Comparison of ENCODE assay signal across 12 cellular contexts in the genomic region with DNA sequence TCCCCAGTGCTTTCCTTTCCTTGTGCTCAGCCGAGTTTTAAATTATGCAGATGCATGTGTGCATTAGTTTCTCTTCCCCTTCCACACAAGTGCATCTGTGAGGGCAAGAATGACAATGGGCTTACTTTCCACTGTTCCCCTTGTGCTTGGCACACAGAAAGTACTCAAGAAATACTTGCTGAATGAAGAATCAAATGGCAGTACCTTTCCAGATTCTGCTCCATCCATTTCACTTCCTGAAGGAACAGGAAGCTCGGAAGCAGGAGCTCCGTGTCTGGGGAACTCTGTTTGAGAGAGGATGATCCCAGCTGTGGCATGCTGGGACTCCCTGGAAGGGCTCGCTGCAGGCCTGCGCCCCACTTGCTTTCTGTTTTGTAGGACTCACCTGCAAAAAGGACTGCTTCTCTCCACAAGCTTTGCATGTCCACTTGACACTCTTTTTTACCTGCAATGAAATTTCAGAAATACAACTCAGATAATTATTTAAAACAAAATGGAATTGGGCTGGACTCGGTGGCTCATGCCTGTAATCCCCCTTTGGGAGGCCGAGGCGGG. TPM values are rescaled to one million over a fixed set of nuclear protein-coding genes. Genes with fewer than 3 reads are reported as not detected.
DNase-seq lines count a peak whose midpoint lies in the region; ATAC-seq and TF ChIP-seq lines count a peak whose summit lies in the region.
"Had no signal": no experiment of that assay in that cellular context is flagged by ENCODE, and none has a peak within 500 bp of the region (broad histone marks: within the 10 kb centered on the region; RNA-seq: fewer than 3 reads in every experiment).

No MANE protein-coding gene starts in this region.

- no peak for TF ChIP-seq CTCF in chondrocyte (IDR thresholded peaks at IDR 0.05)
- TF ChIP-seq CTCF in sigmoid colon (IDR thresholded peaks at IDR 0.05), result no peak

- TF ChIP-seq EP300 in sigmoid colon (IDR thresholded peaks at IDR 0.05), result no peak

- peaks cover 0 to 14% (median 11%) of the 10 kb centered on the region in 4 donors for H3K4me1 ChIP-seq in sigmoid colon

- WGBS in sigmoid colon, 2 donors, result 83% methylated on average over 8 of the region's 8 CpGs

- H3K4me1 Mint-ChIP-seq in chondrocyte (ENCODE audit: low read depth), result peaks cover 14% of the 10 kb centered on the region

- no peak overlapping the region for H3K4me3 ChIP-seq in sigmoid colon
- H3K4me3 ChIP-seq: lung, PC-9 had no signal

- H3K9me3 Mint-ChIP-seq in chondrocyte (ENCODE audit: low read depth), result no peaks in the 10 kb centered on the region
- no peaks in the 10 kb centered on the region for H3K9me3 Mint-ChIP-seq in activated naive CD4-positive, alpha-beta T cell treated with anti-CD3 and anti-CD28 coated beads, Interleukin-2, amount 50 U/mL, for 72 hours
- H3K9me3 Mint-ChIP-seq: CD8-positive, alpha-beta memory T cell had no signal

- H3K27me3 ChIP-seq in sigmoid colon, result no peaks in the 10 kb centered on the region

- no peak overlapping the region for H3K4me3 Mint-ChIP-seq in chondrocyte (ENCODE audit: unreplicated experiment)
- H3K4me3 Mint-ChIP-seq: CD8-positive, alpha-beta memory T cell had no signal

- H3K27ac Mint-ChIP-seq in chondrocyte (ENCODE audit: unreplicated experiment), result no peak overlapping the region
- H3K27ac Mint-ChIP-seq in activated naive CD4-positive, alpha-beta T cell treated with anti-CD3 and anti-CD28 coated beads, Interleukin-2, amount 50 U/mL, for 72 hours, result no peak overlapping the region

- peaks cover 20% of the 10 kb centered on the region for H3K36me3 Mint-ChIP-seq in chondrocyte (ENCODE audit: low read depth)
- H3K36me3 Mint-ChIP-seq in activated naive CD4-positive, alpha-beta T cell treated with anti-CD3 and anti-CD28 coated beads, Interleukin-2, amount 50 U/mL, for 72 hours, result no peaks in the 10 kb centered on the region

- TF ChIP-seq POLR2A in sigmoid colon (IDR thresholded peaks at IDR 0.05), result no peak

- intact Hi-C loops in sigmoid colon (cut with DNase I), result no loop called here

- H3K27ac ChIP-seq in sigmoid colon, result no peak overlapping the region
- H3K27ac ChIP-seq: PC-9 had no signal

- DNase-seq in chondrocyte (ENCODE audit: low spot score), result peak; percentile 19
- no peak for DNase-seq in sigmoid colon
- DNase-seq in OCI-M2 (lab: John Stamatoyannopoulos, UW; ENCODE audit: unreplicated experiment), result no peak
- no peak for DNase-seq in mucosa of gallbladder (ENCODE audit: low spot score)
- no peak for DNase-seq in activated naive CD4-positive, alpha-beta T cell treated with anti-CD3 and anti-CD28 coated beads, Interleukin-2, amount 50 U/mL, for 72 hours (ENCODE audit: low spot score in 2 of 2)
- DNase-seq: activated CD4-positive, alpha-beta T cell treated with anti-CD3 and anti-CD28 coated beads for 4 hours; PC-9 had no signal

- H3K27me3 Mint-ChIP-seq in chondrocyte (ENCODE audit: low read depth), result no peaks in the 10 kb centered on the region
- H3K27me3 Mint-ChIP-seq: CD8-positive, alpha-beta memory T cell had no signal

- no peaks in the 10 kb centered on the region for H3K9me3 ChIP-seq in sigmoid colon

- ATAC-seq in GM18519 (IDR thresholded peaks at IDR 0.05; ENCODE audit: low FRiP score, unreplicated experiment), result peak; percentile 61
- ATAC-seq in GM21515 (IDR thresholded peaks at IDR 0.05; ENCODE audit: unreplicated experiment), result peak; percentile 85
- ATAC-seq in HG03139 (IDR thresholded peaks at IDR 0.05; ENCODE audit: unreplicated experiment), result peak; percentile 54
- no peak for ATAC-seq in activated naive CD4-positive, alpha-beta T cell treated with anti-CD3 and anti-CD28 coated beads, Interleukin-2, amount 50 U/mL, for 72 hours

- peaks cover 22 to 53% (median 39%) of the 10 kb centered on the region in 4 donors for H3K36me3 ChIP-seq in sigmoid colon

RNA-seq across cellular contexts. Expression of a gene that starts 5.5 kb away (rescaled TPM):
- total RNA-seq in chondrocyte (13.4 to 20.0 TPM (median 16.4 TPM) in 3 replicates), sigmoid colon (10 to 100 TPM; 30.7 to 59.8 (median 34.5) TPM), mucosa of gallbladder (38.6 TPM)
- polyA plus RNA-seq in sigmoid colon, result 10 to 100 TPM in 2 of 3 donors, 1 to 10 TPM in 1; 8.3 to 20.3 (median 11.4) TPM
- total RNA-seq in activated naive CD4-positive, alpha-beta T cell treated with anti-CD3 and anti-CD28 coated beads, Interleukin-2, amount 50 U/mL, for 72 hours, result 10 to 100 TPM; 15.0 to 25.1 TPM

RNA-seq across cellular contexts. Expression of a gene that starts 32.4 kb away (rescaled TPM):
- total RNA-seq in chondrocyte (219 to 297 TPM (median 296 TPM) in 3 replicates), sigmoid colon (100 to 1,000 TPM; 287 to 443 (median 386) TPM), mucosa of gallbladder (711 TPM)
- polyA plus RNA-seq in sigmoid colon, result 100 to 1,000 TPM; 168 to 301 (median 203) TPM
- 100 to 1,000 TPM; 120 to 163 TPM for total RNA-seq in activated naive CD4-positive, alpha-beta T cell treated with anti-CD3 and anti-CD28 coated beads, Interleukin-2, amount 50 U/mL, for 72 hours

RNA-seq across cellular contexts. Expression of a gene that starts 46.4 kb away (rescaled TPM):
- 135 to 144 TPM (median 142 TPM) in 3 replicates for total RNA-seq in chondrocyte
- 10 to 100 TPM; 27.8 to 56.8 (median 31.5) TPM for total RNA-seq in sigmoid colon
- 100 to 1,000 TPM; 184 to 241 (median 232) TPM for polyA plus RNA-seq in sigmoid colon
- 272 TPM for total RNA-seq in mucosa of gallbladder
- total RNA-seq in activated naive CD4-positive, alpha-beta T cell treated with anti-CD3 and anti-CD28 coated beads, Interleukin-2, amount 50 U/mL, for 72 hours, result 10 to 100 TPM; 23.7 to 87.6 TPM

RNA-seq across cellular contexts. Expression of a gene that starts 54.6 kb away (rescaled TPM):
- total RNA-seq in chondrocyte (107 to 130 TPM (median 118 TPM) in 3 replicates), sigmoid colon (1,000 to 10,000 TPM in 2 of 4 donors, 100 to 1,000 TPM in 2; 291 to 1,545 (median 1,005) TPM), mucosa of gallbladder (149 TPM)
- polyA plus RNA-seq in sigmoid colon, result 10 to 100 TPM; 35.4 to 83.4 (median 36.8) TPM
- 100 to 1,000 TPM in 1 of 2 donors, 10 to 100 TPM in 1; 21.2 to 153 TPM for total RNA-seq in activated naive CD4-positive, alpha-beta T cell treated with anti-CD3 and anti-CD28 coated beads, Interleukin-2, amount 50 U/mL, for 72 hours

RNA-seq across cellular contexts. Expression of a gene that starts 59.3 kb away (rescaled TPM):
- total RNA-seq in chondrocyte (1.2 to 1.7 TPM (median 1.3 TPM) in 3 replicates), sigmoid colon (1 to 10 TPM; 1.5 to 6.1 (median 5.4) TPM), mucosa of gallbladder (26.0 TPM)
- polyA plus RNA-seq in sigmoid colon, result 1 to 10 TPM in 2 of 3 donors, not detected in 1; 2.6 to 3.6 TPM
- 1 to 10 TPM in 1 of 2 donors, under 1 TPM in 1; 0.52 to 1.1 TPM for total RNA-seq in activated naive CD4-positive, alpha-beta T cell treated with anti-CD3 and anti-CD28 coated beads, Interleukin-2, amount 50 U/mL, for 72 hours

Comparison
In these comparisons a context has a peak if more than half of its experiments do, and no peak if none do; other contexts are left out.
1. ATAC-seq: peak in GM18519 (single experiment), GM21515 (single experiment) and HG03139 (single experiment); none in activated naive CD4-positive, alpha-beta T cell treated with anti-CD3 and anti-CD28 coated beads, Interleukin-2, amount 50 U/mL, for 72 hours (0 of 2).